In genomic region chr4:57305836-57306235, GRCh38 we compare ENCODE assay signal across 32 cellular contexts.
"Had no signal": no experiment of that assay in that cellular context is flagged by ENCODE, and none has a peak within 500 bp of the region (broad histone marks: within the 10 kb centered on the region; RNA-seq: fewer than 3 reads in every experiment).

No MANE protein-coding gene starts in this region.

- DNase-seq: activated effector memory CD4-positive, alpha-beta T cell treated with anti-CD3 and anti-CD28 coated beads, Interleukin-2, amount 50 U/mL, for 16 hours; activated effector memory CD4-positive, alpha-beta T cell treated with Interleukin-2 at 50 U/mL for 16 hours; activated gamma-delta T cell; activated gamma-delta T cell treated with Interleukin-2 at 50 U/mL for 16 hours; activated naive CD4-positive, alpha-beta T cell; activated naive CD4-positive, alpha-beta T cell treated with anti-CD3 and anti-CD28 coated beads for 36 hours; activated naive CD4-positive, alpha-beta T cell treated with anti-CD3 and anti-CD28 coated beads, Interleukin-2, amount 10 ng/mL, durations not matched to agents 7 days and 5 days; activated naive CD4-positive, alpha-beta T cell treated with anti-CD3 and anti-CD28 coated beads, Interleukin-2, amount 50 U/mL, for 16 hours; activated naive CD4-positive, alpha-beta T cell treated with Interleukin-2 at 50 U/mL for 16 hours; activated naive CD8-positive, alpha-beta T cell treated with anti-CD3 and anti-CD28 coated beads for 36 hours; activated naive CD8-positive, alpha-beta T cell treated with anti-CD3 and anti-CD28 coated beads, Interleukin-2, amount 10 ng/mL, durations not matched to agents 7 days and 5 days; activated naive CD8-positive, alpha-beta T cell treated with anti-CD3 and anti-CD28 coated beads, Interleukin-2, amount 50 U/mL, for 24 hours; activated T-cell treated with anti-CD3 and anti-CD28 coated beads, Interleukin-2, amount 50 U/mL, for 1 hour; activated T-cell treated with anti-CD3 and anti-CD28 coated beads, Interleukin-2, amount 50 U/mL, for 24 hours; activated T-cell treated with anti-CD3 and anti-CD28 coated beads, Interleukin-2, amount 50 U/mL, for 4 hours; activated T-cell treated with anti-CD3 and anti-CD28 coated beads, Interleukin-2, amount 50 U/mL, for 48 hours; activated T-cell treated with anti-CD3 and anti-CD28 coated beads, Interleukin-2, amount 50 U/mL, for 72 hours; adrenal gland; amniotic stem cell; amygdala; anterior cingulate cortex; aorta; body of pancreas; brain microvascular endothelial cell; caudate nucleus; central memory CD4-positive, alpha-beta T cell; cerebellar nuclear complex had no signal

- H3K27me3 ChIP-seq: adrenal gland, ascending aorta, brain microvascular endothelial cell, breast epithelium, cardiac muscle cell had no signal

- H3K27ac ChIP-seq: adrenal gland, ascending aorta, body of pancreas, brain microvascular endothelial cell, breast epithelium, cardiac muscle cell had no signal

- H3K9me3 ChIP-seq: adrenal gland, ascending aorta, body of pancreas, breast epithelium had no signal

- H3K36me3 ChIP-seq: adrenal gland, ascending aorta, brain microvascular endothelial cell, breast epithelium, cardiac muscle cell had no signal

- H3K4me1 ChIP-seq: adrenal gland, ascending aorta, body of pancreas, breast epithelium had no signal

- FAIRE-seq: astrocyte, bronchial epithelial cell had no signal

- H3K4me3 ChIP-seq: adrenal gland, ascending aorta, body of pancreas, breast epithelium, cardiac muscle cell had no signal
